Comparison of ENCODE assay signal across 1 cellular context in genomic region chr14:64515053-64515452, GRCh38.
TF ChIP-seq lines count a peak whose summit lies in the region.

No MANE protein-coding gene starts in this region.

TF ChIP-seq in GM12878, 131 proteins besides CTCF, POLR2A, EP300 and RAD21:
- TF ChIP-seq STAT3 (IDR thresholded peaks at IDR 0.05; ENCODE audit: low read depth, low read length): no peak
- TF ChIP-seq SREBF1 (IDR thresholded peaks at IDR 0.05; ENCODE audit: low read length): no peak
- TF ChIP-seq SMC3 (IDR thresholded peaks at IDR 0.05; ENCODE audit: borderline replicate concordance, low read length): no peak
- TF ChIP-seq CHD1 (IDR thresholded peaks at IDR 0.05; ENCODE audit: low read depth, low read length): no peak
- no peak for TF ChIP-seq NBN (IDR thresholded peaks at IDR 0.05)
- no peak for TF ChIP-seq EZH2 (IDR thresholded peaks at IDR 0.05; ENCODE audit: borderline replicate concordance, control insufficient read depth, low read depth, low read length)
- TF ChIP-seq MTA3 (IDR thresholded peaks at IDR 0.05; ENCODE audit: borderline replicate concordance, low read length): no peak
